In the genomic region with DNA sequence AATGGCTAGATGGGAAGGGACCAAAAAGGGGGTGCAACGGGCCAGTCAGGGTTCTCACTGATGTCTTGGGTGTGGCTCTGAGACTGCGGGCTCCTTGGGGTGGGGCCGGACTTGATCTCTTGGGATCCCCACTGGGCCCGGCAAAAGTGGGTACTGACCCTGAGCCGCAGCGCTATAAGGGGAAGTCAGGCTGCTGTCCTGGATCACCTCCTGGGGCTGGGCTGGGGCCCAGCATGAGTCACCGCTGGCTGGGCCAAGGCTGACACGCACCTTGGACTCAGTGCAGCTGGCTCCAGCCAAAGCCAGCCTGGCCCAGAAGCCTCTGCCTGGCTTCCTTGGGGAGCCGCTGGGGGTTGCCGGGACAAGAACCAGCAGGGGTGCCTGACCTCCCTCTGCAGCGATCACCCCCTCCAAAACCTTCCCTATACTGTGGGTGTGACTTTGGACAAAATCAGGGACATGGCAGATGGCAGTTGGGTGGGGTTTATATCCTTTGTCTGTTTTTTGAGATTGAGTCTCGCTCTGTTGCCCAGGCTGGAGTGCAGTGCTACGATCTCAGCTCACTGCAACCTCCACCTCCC, we compare ENCODE assay signal across 8 cellular contexts.
DNase-seq lines count a peak whose midpoint lies in the region; ATAC-seq and TF ChIP-seq lines count a peak whose summit lies in the region.

No MANE protein-coding gene starts in this region.

- peaks cover 39% of the 10 kb centered on the region for H3K4me1 ChIP-seq in muscle layer of colon (ENCODE audit: insufficient read depth, low read length)

- H3K9ac ChIP-seq in muscle layer of colon (ENCODE audit: low read length) = peak overlapping the region; percentile 16

- DNase-seq in DMS 273 (lab: John Stamatoyannopoulos, UW; ENCODE audit: unreplicated experiment) (peak; percentile 82), DMS 273 treated with DMSO at 0.1 percent for 48 hours (lab: John Stamatoyannopoulos, UW) (no peak), epithelial cell of prostate (ENCODE audit: low read depth, low spot score) (no peak), NCI-H345 treated with DMSO at 0.1 percent for 48 hours (lab: John Stamatoyannopoulos, UW; ENCODE audit: unreplicated experiment) (no peak), NCI-H1436 treated with DMSO at 0.1 percent for 48 hours (lab: John Stamatoyannopoulos, UW) (no peak)

- no peak overlapping the region for H3K4me3 ChIP-seq in muscle layer of colon (ENCODE audit: low read depth in 1 of 2, low read length in 2 of 2)

- H3K36me3 ChIP-seq in muscle layer of colon (ENCODE audit: insufficient read depth, low read length) = peaks cover 16% of the 10 kb centered on the region

- ATAC-seq in SK-N-SH treated with all-trans-retinoic acid at 6 μM for 48 hours (peak; percentile 61), HG02759 (IDR thresholded peaks at IDR 0.05; ENCODE audit: unreplicated experiment) (no peak)

- H3K27ac ChIP-seq in epithelial cell of prostate (peak overlapping the region; percentile 74), muscle layer of colon (ENCODE audit: low read depth, low read length) (peak overlapping the region; percentile 59)

- H3K27me3 ChIP-seq in muscle layer of colon (ENCODE audit: control insufficient read depth in 1 of 2, insufficient read depth in 2 of 2, low read length in 2 of 2) = no peaks in the 10 kb centered on the region

- H3K9me3 ChIP-seq in muscle layer of colon (ENCODE audit: low read length) = no peaks in the 10 kb centered on the region

TF ChIP-seq in SK-N-SH treated with all-trans-retinoic acid at 6 μM for 48 hours, 23 proteins besides CTCF, POLR2A, EP300 and RAD21:
- TF ChIP-seq GLIS3 (CRISPR knock-in tag; IDR thresholded peaks at IDR 0.05) (0 out of 2 replicates have a peak, but pooled peaks have one; percentile 39), TOX (CRISPR knock-in tag; IDR thresholded peaks at IDR 0.05; ENCODE audit: borderline replicate concordance) (no peak), ZFP3 (CRISPR knock-in tag; IDR thresholded peaks at IDR 0.05) (0 out of 2 replicates have a peak, but pooled peaks have one; percentile 56), CSDC2 (CRISPR knock-in tag; IDR thresholded peaks at IDR 0.05) (0 out of 2 replicates have a peak, but pooled peaks have one; percentile 30), POU6F1 (CRISPR knock-in tag; IDR thresholded peaks at IDR 0.05; ENCODE audit: borderline replicate concordance, low read depth) (0 out of 2 replicates have a peak, but pooled peaks have one; percentile 34)
TF ChIP-seq in SK-N-SH treated with all-trans-retinoic acid at 6 μM for 48 hours: peak in this region for 4.
